ENCODE assay signal across 8 cellular contexts in the genomic region with DNA sequence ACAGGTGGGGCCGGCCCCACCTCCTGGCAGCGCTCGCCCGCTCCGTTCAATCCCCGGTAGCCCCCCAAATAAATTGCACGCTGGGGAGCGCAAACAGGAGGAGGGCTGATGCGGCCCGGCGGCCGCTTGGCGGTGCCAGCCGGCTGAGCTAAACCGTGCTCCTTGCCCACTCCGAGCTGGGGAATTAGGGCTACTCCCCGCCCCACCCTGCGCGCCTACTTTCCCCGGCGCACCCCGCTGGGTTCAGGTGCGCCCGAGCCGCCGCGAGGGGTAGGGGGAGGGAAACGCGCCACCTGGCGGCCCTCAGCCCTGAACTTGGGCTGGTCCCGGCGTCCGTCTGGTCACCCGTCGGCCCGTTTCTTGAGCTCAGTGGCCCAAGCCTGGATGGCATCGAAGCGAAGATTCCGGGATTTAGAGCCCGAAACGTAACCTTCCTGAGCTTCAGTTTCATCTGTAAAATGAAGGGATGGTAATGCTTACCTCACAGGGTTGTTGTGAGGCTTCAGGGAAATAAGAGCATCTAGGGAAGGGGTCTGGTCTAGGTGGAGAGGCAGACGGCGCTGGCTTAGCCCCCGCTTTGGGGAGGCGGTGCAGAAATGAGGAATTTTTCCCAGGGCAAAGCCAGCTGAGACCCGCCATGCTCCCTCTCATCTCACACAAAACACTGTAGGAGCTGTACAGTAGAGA. TPM values are rescaled to one million over a fixed set of nuclear protein-coding genes. Genes with fewer than 3 reads are reported as not detected.
DNase-seq lines count a peak whose midpoint lies in the region; ATAC-seq and TF ChIP-seq lines count a peak whose summit lies in the region.

No MANE protein-coding gene starts in this region.

- intact Hi-C loops in esophagus muscularis mucosa (cut with DNase I) = loop anchor here (1.0 kb wide), 1 partner anchor 86 kb away; no protein-coding TSS in a partner anchor
- intact Hi-C loops in naive thymus-derived CD4-positive, alpha-beta T cell (cut with micrococcal nuclease) = loop anchor here (1.0 to 5.0 kb wide), 8 partner anchors 19 to 296 kb away; a partner anchor contains a TSS

- no peak for TF ChIP-seq POLR2A in esophagus muscularis mucosa (IDR thresholded peaks at IDR 0.05; ENCODE audit: low read depth)

- H3K27ac ChIP-seq in ACC112 (ENCODE audit: low read depth, low read length) (no peak overlapping the region), esophagus muscularis mucosa (replicated peaks in 1 of 4) (no peak overlapping the region)
- no peak overlapping the region for H3K27ac ChIP-seq in naive thymus-derived CD4-positive, alpha-beta T cell (ENCODE audit: low read depth, low read length)

- no peaks in the 10 kb centered on the region for H3K36me3 ChIP-seq in ACC112 (ENCODE audit: insufficient read depth, low read length)
- no peaks in the 10 kb centered on the region for H3K36me3 ChIP-seq in esophagus muscularis mucosa
- H3K36me3 ChIP-seq in naive thymus-derived CD4-positive, alpha-beta T cell (ENCODE audit: control insufficient read depth in 2 of 3, insufficient read depth in 3 of 3, low read length in 3 of 3) = no peaks in the 10 kb centered on the region

- peak overlapping the region; percentile 95 for H2AFZ ChIP-seq in ACC112 (ENCODE audit: low read length, unreplicated experiment)

- peaks cover 0 to 10% (median 7%) of the 10 kb centered on the region in 7 donors for H3K4me1 Mint-ChIP-seq in naive thymus-derived CD4-positive, alpha-beta T cell

- H3K4me3 Mint-ChIP-seq in naive thymus-derived CD4-positive, alpha-beta T cell = peak overlapping the region; percentile 66 to 82 (median 78)

- no peaks in the 10 kb centered on the region for H3K36me3 Mint-ChIP-seq in naive thymus-derived CD4-positive, alpha-beta T cell

- no peaks in the 10 kb centered on the region for H3K9me3 ChIP-seq in esophagus muscularis mucosa
- no peaks in the 10 kb centered on the region for H3K9me3 ChIP-seq in naive thymus-derived CD4-positive, alpha-beta T cell (ENCODE audit: control insufficient read depth in 2 of 3, low read length in 3 of 3)

- WGBS in esophagus muscularis mucosa = 11% methylated on average over 11 of the region's 46 CpGs

- peaks cover 0 to 2% (median 0%) of the 10 kb centered on the region in 11 donors for H3K9me3 Mint-ChIP-seq in naive thymus-derived CD4-positive, alpha-beta T cell

- peaks cover 52 to 72% (median 55%) of the 10 kb centered on the region in 5 donors for H3K27me3 Mint-ChIP-seq in naive thymus-derived CD4-positive, alpha-beta T cell

- H3K27me3 ChIP-seq in ACC112 (ENCODE audit: insufficient read depth, low read length) = peaks cover 63% of the 10 kb centered on the region
- peaks cover 0 to 53% (median 2%) of the 10 kb centered on the region in 4 donors for H3K27me3 ChIP-seq in esophagus muscularis mucosa
- H3K27me3 ChIP-seq in naive thymus-derived CD4-positive, alpha-beta T cell (ENCODE audit: control insufficient read depth in 2 of 2, insufficient read depth in 2 of 2, low read length in 2 of 2) = peaks cover 0 to 5% of the 10 kb centered on the region in 2 donors

- no peak for TF ChIP-seq EP300 in esophagus muscularis mucosa (IDR thresholded peaks at IDR 0.05)

- peak; percentile 60 to 69 (median 69) for TF ChIP-seq CTCF in esophagus muscularis mucosa (IDR thresholded peaks at IDR 0.05)

- POLR2A ChIA-PET in naive thymus-derived CD4-positive, alpha-beta T cell (lab: Charles Lee) = interaction anchor here (0.7 to 2.4 kb wide), 2 partner anchors 22 to 85 kb away, joined by 3 to 11 read pairs; no protein-coding TSS in a partner anchor

- ATAC-seq in GM18909 (IDR thresholded peaks at IDR 0.05; ENCODE audit: poor library complexity, unreplicated experiment) = peak; percentile 68
- ATAC-seq in HG03159 (IDR thresholded peaks at IDR 0.05; ENCODE audit: unreplicated experiment) = peak; percentile 66
- ATAC-seq in naive thymus-derived CD4-positive, alpha-beta T cell = peak; percentile 87

- H3K4me3 ChIP-seq in ACC112 (ENCODE audit: low read depth, low read length) (peak overlapping the region; percentile 79), esophagus muscularis mucosa (peak overlapping the region; percentile 65 to 79 (median 67))
- H3K4me3 ChIP-seq in naive thymus-derived CD4-positive, alpha-beta T cell (ENCODE audit: low read length) = peak overlapping the region; percentile 66

- no peak overlapping the region for H3K27ac Mint-ChIP-seq in naive thymus-derived CD4-positive, alpha-beta T cell

- no peaks in the 10 kb centered on the region for H3K79me2 ChIP-seq in ACC112 (ENCODE audit: control insufficient read depth, insufficient read depth, low read length, unreplicated experiment)

- CTCF ChIA-PET in naive thymus-derived CD4-positive, alpha-beta T cell (lab: Charles Lee) = interaction anchor here (0.6 to 6.5 kb wide), 16 partner anchors 8 to 296 kb away, joined by 3 to 67 read pairs (median 4); no protein-coding TSS in a partner anchor

- DNase-seq in NCI-H82 treated with DMSO at 0.1 percent for 48 hours (lab: John Stamatoyannopoulos, UW; ENCODE audit: unreplicated experiment) (peak; percentile 65), activated T-cell treated with anti-CD3 and anti-CD28 coated beads for 4 hours (peak; percentile 45), esophagus muscularis mucosa (ENCODE audit: extremely low spot score) (no peak)
- DNase-seq in naive thymus-derived CD4-positive, alpha-beta T cell = peak; percentile 31 to 72 (median 58)
- peak; percentile 3 to 70 (median 55) for DNase-seq in stimulated activated naive CD4-positive, alpha-beta T cell (lab: John Stamatoyannopoulos, UW)

- peaks cover 4% of the 10 kb centered on the region for H3K4me1 ChIP-seq in ACC112 (ENCODE audit: control insufficient read depth, insufficient read depth, low read length, unreplicated experiment)
- peaks cover 12 to 25% (median 21%) of the 10 kb centered on the region in 4 donors for H3K4me1 ChIP-seq in esophagus muscularis mucosa
- peaks cover 0 to 8% of the 10 kb centered on the region in 2 donors for H3K4me1 ChIP-seq in naive thymus-derived CD4-positive, alpha-beta T cell (ENCODE audit: control insufficient read depth in 2 of 2, insufficient read depth in 2 of 2, low read length in 2 of 2)

RNA-seq across cellular contexts. Expression of a gene that starts 0.5 kb away (rescaled TPM):
- under 1 TPM; 0.13 to 0.92 (median 0.66) TPM for total RNA-seq in esophagus muscularis mucosa
- 1 to 10 TPM in 2 of 5 experiments, under 1 TPM in 2, not detected in 1; 0.30 to 8.1 (median 0.83) TPM for total RNA-seq in naive thymus-derived CD4-positive, alpha-beta T cell
- under 1 TPM in 1 of 2 donors, not detected in 1; 0.05 TPM for polyA plus RNA-seq in naive thymus-derived CD4-positive, alpha-beta T cell

RNA-seq across cellular contexts. Expression of a gene that starts 19.0 kb away (rescaled TPM):
- total RNA-seq in esophagus muscularis mucosa = 10 to 100 TPM; 13.3 to 24.1 (median 16.5) TPM
- 10 to 100 TPM; 12.4 to 21.7 (median 19.5) TPM for total RNA-seq in naive thymus-derived CD4-positive, alpha-beta T cell
- 10 to 100 TPM in 1 of 2 donors, 1 to 10 TPM in 1; 8.2 to 14.5 TPM for polyA plus RNA-seq in naive thymus-derived CD4-positive, alpha-beta T cell

RNA-seq across cellular contexts. Expression of a gene that starts 52.7 kb away (rescaled TPM):
- 1 to 10 TPM; 1.7 to 5.1 (median 4.1) TPM for total RNA-seq in esophagus muscularis mucosa
- total RNA-seq in naive thymus-derived CD4-positive, alpha-beta T cell = 1 to 10 TPM in 4 of 5 experiments, under 1 TPM in 1; 0.70 to 8.7 (median 4.4) TPM
- under 1 TPM; 0.14 to 0.43 TPM for polyA plus RNA-seq in naive thymus-derived CD4-positive, alpha-beta T cell
